In genomic region chr12:109948382-109948781, GRCh38 we compare ENCODE assay signal across 9 cellular contexts. TPM values are rescaled to one million over a fixed set of nuclear protein-coding genes. Genes with fewer than 3 reads are reported as not detected.
DNase-seq lines count a peak whose midpoint lies in the region; ATAC-seq and TF ChIP-seq lines count a peak whose summit lies in the region.
"Had no signal": no experiment of that assay in that cellular context is flagged by ENCODE, and none has a peak within 500 bp of the region (broad histone marks: within the 10 kb centered on the region; RNA-seq: fewer than 3 reads in every experiment).

No MANE protein-coding gene starts in this region.

- no peak for TF ChIP-seq POLR2A in Peyer's patch (IDR thresholded peaks at IDR 0.05)

- peak overlapping the region; percentile 15; the same call in 1 of the 2 replicates for H3K27ac ChIP-seq in GM23248
- peak overlapping the region; percentile 68 for H3K27ac ChIP-seq in psoas muscle
- no peak overlapping the region for H3K27ac ChIP-seq in GM23338 (ENCODE audit: low read depth)
- H3K27ac ChIP-seq in Peyer's patch, result peak overlapping the region in 2 of 4 donors; percentile 40 to 74
- no peak overlapping the region for H3K27ac ChIP-seq in foreskin keratinocyte

- H3K4me2 ChIP-seq in GM23248 (ENCODE audit: unreplicated experiment) (peak overlapping the region; percentile 63), GM23338 (no peak overlapping the region)

- ATAC-seq in psoas muscle (no peak), GM23338 (no peak), GM21528 (IDR thresholded peaks at IDR 0.05; ENCODE audit: low FRiP score, unreplicated experiment) (no peak), foreskin keratinocyte (no peak)

- H3K4me3 ChIP-seq in GM23248 (no peak overlapping the region), psoas muscle (no peak overlapping the region), GM23338 (no peak overlapping the region), Peyer's patch (no peak overlapping the region)

- in situ Hi-C loops in GM23248 (cut with MboI), result no loop called here

- H3K27me3 Mint-ChIP-seq in activated naive CD8-positive, alpha-beta T cell treated with anti-CD3 and anti-CD28 coated beads for 36 hours, result no peaks in the 10 kb centered on the region
- H3K27me3 Mint-ChIP-seq in immature natural killer cell (ENCODE audit: low read depth in 3 of 3) (peaks cover 0 to 3% (median 0%) of the 10 kb centered on the region in 3 donors), GM23338 (ENCODE audit: insufficient read depth, low read depth, poor library complexity) (peaks cover 4% of the 10 kb centered on the region)

- H3K9me3 ChIP-seq in GM23248 (ENCODE audit: low read depth), result no peaks in the 10 kb centered on the region
- H3K9me3 ChIP-seq in psoas muscle, result no peaks in the 10 kb centered on the region
- no peaks in the 10 kb centered on the region for H3K9me3 ChIP-seq in Peyer's patch

- TF ChIP-seq CTCF in psoas muscle (IDR thresholded peaks at IDR 0.05) (no peak), GM23338 (conservative IDR thresholded peaks at IDR 0.05; ENCODE audit: low read depth in 2 of 2) (no peak), Peyer's patch (IDR thresholded peaks at IDR 0.05) (no peak), foreskin keratinocyte (conservative IDR thresholded peaks at IDR 0.05) (no peak)

- H3K36me3 ChIP-seq in GM23248 (ENCODE audit: low read depth), result peaks cover 38% of the 10 kb centered on the region
- peaks cover 3 to 73% of the 10 kb centered on the region in 2 donors for H3K36me3 ChIP-seq in psoas muscle (ENCODE audit: insufficient read depth in 1 of 2, low read depth in 1 of 2)
- H3K36me3 ChIP-seq in GM23338 (ENCODE audit: insufficient read depth), result peaks cover 9% of the 10 kb centered on the region; the same call in 1 of the 2 replicates
- peaks cover 0 to 71% (median 0%) of the 10 kb centered on the region in 3 donors for H3K36me3 ChIP-seq in Peyer's patch

- DNase-seq in GM23248, result no peak
- no peak for DNase-seq in activated naive CD8-positive, alpha-beta T cell treated with anti-CD3 and anti-CD28 coated beads for 36 hours
- DNase-seq in immature natural killer cell, result no peak
- no peak for DNase-seq in psoas muscle
- DNase-seq in GM23338 (ENCODE audit: low spot score), result no peak
- no peak for DNase-seq in Peyer's patch
- DNase-seq in foreskin keratinocyte, result no peak
- DNase-seq: stimulated activated CD4-positive, alpha-beta T cell treated with anti-CD3 and anti-CD28 coated beads, Interleukin-4, amount 100 ng/mL, for 24 hours had no signal

- H3K9me3 Mint-ChIP-seq in activated naive CD8-positive, alpha-beta T cell treated with anti-CD3 and anti-CD28 coated beads for 36 hours, result no peaks in the 10 kb centered on the region
- H3K9me3 Mint-ChIP-seq in immature natural killer cell, result no peaks in the 10 kb centered on the region
- H3K9me3 Mint-ChIP-seq in GM23338, result no peaks in the 10 kb centered on the region

- H2AFZ ChIP-seq in GM23248 (no peak overlapping the region), GM23338 (no peak overlapping the region)

- H3K79me2 ChIP-seq in GM23248 (ENCODE audit: insufficient read depth), result 0 out of 2 replicates have a peak, but pooled peaks cover 7% of the 10 kb centered on the region
- H3K79me2 ChIP-seq in GM23338 (replicated peaks; ENCODE audit: insufficient read depth), result no peaks in the 10 kb centered on the region

- intact Hi-C loops in psoas muscle (cut with DNase I), result no loop called here

- H3K27ac Mint-ChIP-seq in activated naive CD8-positive, alpha-beta T cell treated with anti-CD3 and anti-CD28 coated beads for 36 hours, result peak overlapping the region; percentile 61
- H3K27ac Mint-ChIP-seq in immature natural killer cell (peak overlapping the region in 5 of 6 donors; percentile 56 to 74 (median 59)), GM23338 (no peak overlapping the region; the same call in 1 of the 2 replicates)

- 73 to 75% methylated on average over 4 of the region's 4 CpGs for WGBS in GM23248 (ENCODE audit: low coverage in 1 of 2, low lambda C conversion rate in 2 of 2, missing lambda C conversion rate in 2 of 2), 2 experiments
- WGBS in psoas muscle, 3 donors, result 34 to 56% (median 50%) methylated on average over 4 of the region's 4 CpGs

- peaks cover 65% of the 10 kb centered on the region for H3K4me1 ChIP-seq in GM23248 (ENCODE audit: insufficient read depth)
- H3K4me1 ChIP-seq in psoas muscle, result peaks cover 60% of the 10 kb centered on the region
- H3K4me1 ChIP-seq in GM23338 (ENCODE audit: insufficient read depth), result peaks cover 18% of the 10 kb centered on the region
- H3K4me1 ChIP-seq in Peyer's patch, result peaks cover 0 to 38% (median 7%) of the 10 kb centered on the region in 4 donors
- H3K4me1 ChIP-seq in foreskin keratinocyte, result no peaks in the 10 kb centered on the region

- H3K27me3 ChIP-seq in GM23248 (replicated peaks; ENCODE audit: insufficient read depth), result no peaks in the 10 kb centered on the region
- no peaks in the 10 kb centered on the region for H3K27me3 ChIP-seq in psoas muscle (ENCODE audit: insufficient read depth in 3 of 3, low read length in 2 of 3)
- no peaks in the 10 kb centered on the region for H3K27me3 ChIP-seq in GM23338 (ENCODE audit: insufficient read depth)
- no peaks in the 10 kb centered on the region for H3K27me3 ChIP-seq in Peyer's patch
- no peaks in the 10 kb centered on the region for H3K27me3 ChIP-seq in foreskin keratinocyte

- peaks cover 34% of the 10 kb centered on the region for H3K4me1 Mint-ChIP-seq in activated naive CD8-positive, alpha-beta T cell treated with anti-CD3 and anti-CD28 coated beads for 36 hours
- H3K4me1 Mint-ChIP-seq in immature natural killer cell (peaks cover 26 to 37% of the 10 kb centered on the region in 2 donors), GM23338 (peaks cover 43% of the 10 kb centered on the region)

- peaks cover 60% of the 10 kb centered on the region for H3F3A ChIP-seq in GM23248 (ENCODE audit: insufficient read depth)
- H3F3A ChIP-seq in GM23338 (replicated peaks; ENCODE audit: low read depth), result 0 out of 2 replicates have a peak, but pooled peaks cover 3% of the 10 kb centered on the region

- no peak overlapping the region for H3K9ac ChIP-seq in GM23248

- no peaks in the 10 kb centered on the region for H3K9me2 ChIP-seq in GM23248 (ENCODE audit: insufficient read depth)
- H3K9me2 ChIP-seq in GM23338 (ENCODE audit: insufficient read depth), result no peaks in the 10 kb centered on the region

- H3K4me3 Mint-ChIP-seq in activated naive CD8-positive, alpha-beta T cell treated with anti-CD3 and anti-CD28 coated beads for 36 hours, result no peak overlapping the region
- H3K4me3 Mint-ChIP-seq in immature natural killer cell, result no peak overlapping the region
- no peak overlapping the region for H3K4me3 Mint-ChIP-seq in GM23338

- no peaks in the 10 kb centered on the region for H4K20me1 ChIP-seq in GM23248 (ENCODE audit: insufficient read depth)
- no peaks in the 10 kb centered on the region; the same call in 1 of the 2 replicates for H4K20me1 ChIP-seq in GM23338 (replicated peaks; ENCODE audit: insufficient read depth)

- peaks cover 30% of the 10 kb centered on the region for H3K36me3 Mint-ChIP-seq in activated naive CD8-positive, alpha-beta T cell treated with anti-CD3 and anti-CD28 coated beads for 36 hours
- H3K36me3 Mint-ChIP-seq in immature natural killer cell (peaks cover 29 to 66% (median 44%) of the 10 kb centered on the region in 3 donors), GM23338 (ENCODE audit: low read depth) (peaks cover 16% of the 10 kb centered on the region)

TF ChIP-seq in GM23338, 12 proteins besides CTCF, POLR2A, EP300 and RAD21 (continues in another document):
- TF ChIP-seq EZH2 (IDR thresholded peaks at IDR 0.05; ENCODE audit: low read depth, unreplicated experiment), result no peak
- no peak for TF ChIP-seq POLR2AphosphoS5 (IDR thresholded peaks at IDR 0.05; ENCODE audit: low read depth)

RNA-seq across cellular contexts. Expression of gene GIT2, which starts 47.8 kb away (rescaled TPM):
- total RNA-seq in GM23248 (2014; rRNA removed; shearing (Covaris generic)), result 23.4 and 26.4 TPM in 2 replicates
- polyA plus RNA-seq in GM23248 (2016; fragmentation: Nextera tagmentation; extraction: Ambion mirVana) (42.1 TPM in 2 replicates), immature natural killer cell (10 to 100 TPM; 54.6 to 100.0 (median 68.7) TPM), psoas muscle (10 to 100 TPM; 10.8 to 20.3 (median 13.3) TPM), GM23338 (2016; fragmentation: Nextera tagmentation; extraction: Ambion mirVana) (9.4 and 15.8 TPM in 2 replicates), foreskin keratinocyte (9.4 and 9.5 TPM in 2 replicates)
- 10 to 100 TPM; 50.6 to 51.0 TPM for total RNA-seq in activated naive CD8-positive, alpha-beta T cell treated with anti-CD3 and anti-CD28 coated beads for 36 hours
- total RNA-seq in psoas muscle (10 to 100 TPM; 17.5 to 29.7 (median 26.4) TPM), Peyer's patch (100 to 1,000 TPM in 1 of 4 donors, 10 to 100 TPM in 3; 55.0 to 107 (median 79.8) TPM), foreskin keratinocyte (28.7 and 33.1 TPM in 2 replicates)
- total RNA-seq in GM23338 (2014; rRNA removed; shearing (Covaris generic)), result 20.9 and 23.1 TPM in 2 replicates

RNA-seq across cellular contexts. Expression of gene TCHP, which starts 48.3 kb away (rescaled TPM):
- 11.7 and 14.7 TPM in 2 replicates for total RNA-seq in GM23248 (2014; rRNA removed; shearing (Covaris generic))
- polyA plus RNA-seq in GM23248 (2016; fragmentation: Nextera tagmentation; extraction: Ambion mirVana) (9.7 and 11.5 TPM in 2 replicates), immature natural killer cell (10 to 100 TPM in 1 of 3 donors, 1 to 10 TPM in 2; 2.9 to 22.8 (median 9.1) TPM), psoas muscle (10 to 100 TPM in 1 of 3 donors, 1 to 10 TPM in 2; 4.5 to 14.8 (median 5.7) TPM), GM23338 (2016; fragmentation: Nextera tagmentation; extraction: Ambion mirVana) (6.2 and 7.4 TPM in 2 replicates), foreskin keratinocyte (10.7 and 11.2 TPM in 2 replicates)
- 10 to 100 TPM; 22.9 to 24.9 TPM for total RNA-seq in activated naive CD8-positive, alpha-beta T cell treated with anti-CD3 and anti-CD28 coated beads for 36 hours
- total RNA-seq in psoas muscle (10 to 100 TPM in 1 of 4 donors, 1 to 10 TPM in 3; 5.8 to 11.2 (median 8.5) TPM), Peyer's patch (100 to 1,000 TPM in 1 of 4 donors, 10 to 100 TPM in 3; 23.9 to 120 (median 36.3) TPM), foreskin keratinocyte (15.6 and 18.1 TPM in 2 replicates)
- 2.4 and 3.1 TPM in 2 replicates for total RNA-seq in GM23338 (2014; rRNA removed; shearing (Covaris generic))

RNA-seq across cellular contexts. Expression of gene ANKRD13A, which starts 50.8 kb away (rescaled TPM):
- 237 and 241 TPM in 2 replicates for total RNA-seq in GM23248 (2014; rRNA removed; shearing (Covaris generic))
- 74.8 and 77.3 TPM in 2 replicates for polyA plus RNA-seq in GM23248 (2016; fragmentation: Nextera tagmentation; extraction: Ambion mirVana)
- total RNA-seq in activated naive CD8-positive, alpha-beta T cell treated with anti-CD3 and anti-CD28 coated beads for 36 hours, result 10 to 100 TPM; 36.8 to 43.6 TPM
- polyA plus RNA-seq in immature natural killer cell, result 10 to 100 TPM; 39.8 to 62.9 (median 40.8) TPM
- 10 to 100 TPM in 2 of 4 donors, 1 to 10 TPM in 2; 8.7 to 16.3 (median 11.7) TPM for total RNA-seq in psoas muscle
- polyA plus RNA-seq in psoas muscle, result 1 to 10 TPM; 6.8 to 9.0 (median 7.4) TPM
- 24.7 and 25.6 TPM in 2 replicates for total RNA-seq in GM23338 (2014; rRNA removed; shearing (Covaris generic))
- 5.7 and 6.2 TPM in 2 replicates for polyA plus RNA-seq in GM23338 (2016; fragmentation: Nextera tagmentation; extraction: Ambion mirVana)
- total RNA-seq in Peyer's patch, result 100 to 1,000 TPM in 1 of 4 donors, 10 to 100 TPM in 3; 81.3 to 124 (median 92.1) TPM
- 76.2 and 76.5 TPM in 2 replicates for total RNA-seq in foreskin keratinocyte
- 23.2 and 29.2 TPM in 2 replicates for polyA plus RNA-seq in foreskin keratinocyte

Comparison
In these comparisons a context has a peak if more than half of its experiments do, and no peak if none do; other contexts are left out.
1. H3K27ac ChIP-seq: peak in GM23248 (single experiment) and psoas muscle (single experiment); none in GM23338 (single experiment) and foreskin keratinocyte (single experiment).